Comparison of ENCODE assay signal across 26 cellular contexts in genomic region chr4:181991374-181991773, GRCh38.
"Had no signal": no experiment of that assay in that cellular context is flagged by ENCODE, and none has a peak within 500 bp of the region (broad histone marks: within the 10 kb centered on the region; RNA-seq: fewer than 3 reads in every experiment).

No MANE protein-coding gene starts in this region.

- H3K4me3 Mint-ChIP-seq: mesothelial cell of epicardium; naive B cell; natural killer cell; stimulated activated naive CD8-positive, alpha-beta T cell treated with anti-CD3 and anti-CD28 coated beads, Interleukin-15, Interleukin-2, amounts not matched to agents 100 ng/mL and 50 ng/mL, for 24 hours; type B pancreatic cell had no signal

- H3K4me1 Mint-ChIP-seq: naive B cell, natural killer cell had no signal

- H3K27ac ChIP-seq: left lung, lower lobe of right lung, ovary, skin epidermis, suprapubic skin, thoracic aorta, tibial artery, uterus had no signal

- H3K27ac Mint-ChIP-seq: mesothelial cell of epicardium; naive B cell; natural killer cell; progenitor cell of endocrine pancreas; stimulated activated naive CD8-positive, alpha-beta T cell treated with anti-CD3 and anti-CD28 coated beads, Interleukin-15, Interleukin-2, amounts not matched to agents 100 ng/mL and 50 ng/mL, for 24 hours; type B pancreatic cell had no signal

- DNase-seq: hippocampal formation; kidney glomerular epithelial cell; left cardiac atrium; left lung; lower lobe of right lung; mammary epithelial cell; mesenchymal stem cell; naive B cell; natural killer cell; ovary; right cardiac atrium; stimulated activated CD4-positive, alpha-beta T cell treated with anti-CD3 and anti-CD28 coated beads, Interleukin-12 subunit alpha, Interleukin-12 subunit beta, amount 100 ng/mL, for 4 hours; stimulated activated CD4-positive, alpha-beta T cell treated with anti-CD3 and anti-CD28 coated beads, Interleukin-15, amount 100 ng/mL, for 24 hours; stimulated activated CD4-positive, alpha-beta T cell treated with anti-CD3 and anti-CD28 coated beads, Interleukin-2, amount 100 ng/mL, for 24 hours; stimulated activated CD4-positive, alpha-beta T cell treated with anti-CD3 and anti-CD28 coated beads, Interleukin-4, amount 100 ng/mL, for 1 hour; stimulated activated naive CD4-positive, alpha-beta T cell; tibial artery; uterus had no signal

- H3K9me3 ChIP-seq: left lung, lower lobe of right lung, ovary, suprapubic skin, thoracic aorta, tibial artery, uterus had no signal

- ATAC-seq: left cardiac atrium, left lung, lower lobe of right lung, natural killer cell, right cardiac atrium, sciatic nerve had no signal

- H3K9me3 Mint-ChIP-seq: mesothelial cell of epicardium; stimulated activated naive CD8-positive, alpha-beta T cell treated with anti-CD3 and anti-CD28 coated beads, Interleukin-15, Interleukin-2, amounts not matched to agents 100 ng/mL and 50 ng/mL, for 24 hours had no signal

- H3K36me3 Mint-ChIP-seq: mesothelial cell of epicardium, naive B cell, natural killer cell, type B pancreatic cell had no signal

- H3K27me3 ChIP-seq: left lung, ovary, suprapubic skin, tibial artery, uterus had no signal

- H3K36me3 ChIP-seq: left lung, lower lobe of right lung, ovary, suprapubic skin, thoracic aorta, tibial artery, uterus had no signal

- H3K27me3 Mint-ChIP-seq: naive B cell; stimulated activated naive CD8-positive, alpha-beta T cell treated with anti-CD3 and anti-CD28 coated beads, Interleukin-15, Interleukin-2, amounts not matched to agents 100 ng/mL and 50 ng/mL, for 24 hours had no signal

- H3K4me3 ChIP-seq: left lung, lower lobe of right lung, ovary, skin epidermis, suprapubic skin, thoracic aorta, tibial artery, uterus had no signal

- H3K4me1 ChIP-seq: left lung, lower lobe of right lung, suprapubic skin, tibial artery, uterus had no signal
